22 cellular contexts compared by ENCODE assay signal in the genomic region with DNA sequence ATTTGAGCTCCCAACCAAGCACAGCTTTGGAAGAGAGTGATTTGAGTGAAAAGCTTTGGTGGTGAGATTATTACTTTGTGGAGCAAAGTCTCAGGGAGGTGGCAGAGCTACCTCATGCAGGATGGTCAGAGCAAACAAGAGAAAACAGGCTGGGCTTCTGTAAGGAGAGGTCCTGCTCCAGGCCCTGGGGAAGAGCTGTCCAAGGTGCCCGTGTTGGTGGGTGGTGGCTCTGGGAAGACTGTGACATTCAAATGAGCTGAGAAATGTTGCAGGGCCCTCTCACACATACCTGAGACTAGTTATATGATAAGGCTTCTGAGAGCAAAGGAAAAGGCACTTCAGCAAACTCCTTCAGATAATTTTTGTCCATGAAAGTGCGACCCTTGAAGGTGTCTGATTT.
DNase-seq lines count a peak whose midpoint lies in the region; FAIRE-seq and TF ChIP-seq lines count a peak whose summit lies in the region.
"Had no signal": no experiment of that assay in that cellular context is flagged by ENCODE, and none has a peak within 500 bp of the region (broad histone marks: within the 10 kb centered on the region; RNA-seq: fewer than 3 reads in every experiment).

No MANE protein-coding gene starts in this region.

- no peak overlapping the region for H2BK120ac ChIP-seq in mesenchymal stem cell (ENCODE audit: low read depth, low read length)

- no peak overlapping the region for H3K23ac ChIP-seq in mesenchymal stem cell (ENCODE audit: low read length in 2 of 2)

- TF ChIP-seq CTCF in bronchial epithelial cell (IDR thresholded peaks at IDR 0.05; ENCODE audit: insufficient read depth, low read length, severe bottlenecking) (no peak), MM.1S (IDR thresholded peaks at IDR 0.05; ENCODE audit: low read length) (no peak), osteoblast (IDR thresholded peaks at IDR 0.05; ENCODE audit: extremely low read depth, low read depth, low read length) (no peak)

- no peak overlapping the region for H2BK5ac ChIP-seq in mesenchymal stem cell (ENCODE audit: low read depth, low read length, poor library complexity, severe bottlenecking)

- H3K4me2 ChIP-seq in mesenchymal stem cell (ENCODE audit: low read length, poor library complexity, severe bottlenecking) (no peak overlapping the region), MM.1S (ENCODE audit: low read depth, low read length) (no peak overlapping the region), osteoblast (ENCODE audit: insufficient read depth, low read length) (no peak overlapping the region)

- no peak overlapping the region for H3K14ac ChIP-seq in mesenchymal stem cell (ENCODE audit: low read length in 2 of 2)

- H3K79me2 ChIP-seq in MM.1S (ENCODE audit: low read length) (no peaks in the 10 kb centered on the region), osteoblast (ENCODE audit: insufficient read depth, low read length) (no peaks in the 10 kb centered on the region)

- FAIRE-seq in bronchial epithelial cell (lab: Jason Lieb, UNC): no peak

- DNase-seq in EH (ENCODE audit: low read depth) (peak; percentile 25), NT2/D1 (ENCODE audit: low read depth, low spot score) (peak; percentile 3), bronchial epithelial cell (ENCODE audit: low read depth) (peak; percentile 3), mesenchymal stem cell (peak; percentile 6), NOMO-1 (lab: John Stamatoyannopoulos, UW; ENCODE audit: unreplicated experiment in 2 of 2) (no peak), MM.1S (no peak), osteoblast (ENCODE audit: insufficient read length, low spot score, missing footprints) (no peak)
- no peak for DNase-seq in stimulated activated naive CD4-positive, alpha-beta T cell treated with Interleukin-2 at 50 U/mL for 16 hours (lab: John Stamatoyannopoulos, UW)
- DNase-seq: activated B cell treated with CpG ODN at 0.5 μM for 24 hours; activated CD8-positive, alpha-beta T cell treated with anti-CD3 and anti-CD28 coated beads, Interleukin-2, amount 10 ng/mL, durations not matched to agents 7 days and 5 days; activated T-cell treated with anti-CD3 and anti-CD28 coated beads, Interleukin-2, amount 50 U/mL, for 48 hours; HFFc6; lower lobe of right lung; naive thymus-derived CD8-positive, alpha-beta T cell; NCI-H187; NCI-H446; posterior cingulate gyrus; SHP77; stimulated activated CD4-positive, alpha-beta T cell treated with anti-CD3 and anti-CD28 coated beads, Interleukin-4, amount 100 ng/mL, for 24 hours; T-helper 2 cell had no signal

- no peak overlapping the region for H4K8ac ChIP-seq in mesenchymal stem cell (ENCODE audit: low read length)

- H3K27me3 ChIP-seq in NT2/D1 (ENCODE audit: insufficient read depth, insufficient read length) (no peaks in the 10 kb centered on the region), bronchial epithelial cell (ENCODE audit: control insufficient read depth, insufficient read depth, low read length) (no peaks in the 10 kb centered on the region), mesenchymal stem cell (ENCODE audit: control insufficient read depth in 1 of 2, insufficient read depth in 1 of 2, low read length in 2 of 2) (peaks cover 0 to 12% of the 10 kb centered on the region in 2 experiments), MM.1S (replicated peaks; ENCODE audit: insufficient read depth, low read length) (no peaks in the 10 kb centered on the region), osteoblast (ENCODE audit: insufficient read depth, low read length) (peaks cover 3% of the 10 kb centered on the region)
- H3K27me3 ChIP-seq: gastroesophageal sphincter had no signal

- H3K9ac ChIP-seq in NT2/D1 (ENCODE audit: insufficient read length, low read depth) (no peak overlapping the region), mesenchymal stem cell (ENCODE audit: low read length) (no peak overlapping the region), MM.1S (ENCODE audit: low read length) (no peak overlapping the region)

- H3K4me3 ChIP-seq in NT2/D1 (ENCODE audit: insufficient read length, low read depth) (no peak overlapping the region), bronchial epithelial cell (ENCODE audit: low read depth, low read length) (no peak overlapping the region), mesenchymal stem cell (ENCODE audit: insufficient read depth in 1 of 2, low read depth in 1 of 2, low read length in 2 of 2) (no peak overlapping the region), MM.1S (ENCODE audit: low read length) (no peak overlapping the region), osteoblast (ENCODE audit: insufficient read depth, low read length) (no peak overlapping the region)
- H3K4me3 ChIP-seq: gastroesophageal sphincter, lower lobe of right lung, skin epidermis had no signal

- no peak overlapping the region for H4K91ac ChIP-seq in mesenchymal stem cell (ENCODE audit: low read length)

- no peaks in the 10 kb centered on the region for H3K9me2 ChIP-seq in MM.1S (replicated peaks; ENCODE audit: insufficient read depth, low read length)

- H2BK15ac ChIP-seq in mesenchymal stem cell (ENCODE audit: low read depth, poor library complexity, severe bottlenecking): no peak overlapping the region

- no peaks in the 10 kb centered on the region for H3K4me1 ChIP-seq in NT2/D1 (ENCODE audit: insufficient read depth, insufficient read length)
- no peaks in the 10 kb centered on the region for H3K4me1 ChIP-seq in mesenchymal stem cell (ENCODE audit: control insufficient read depth, insufficient read depth, low read depth, low read length)
- no peaks in the 10 kb centered on the region for H3K4me1 ChIP-seq in MM.1S (ENCODE audit: low read length)
- H3K4me1 ChIP-seq in osteoblast (ENCODE audit: insufficient read depth, low read length): no peaks in the 10 kb centered on the region
- H3K4me1 ChIP-seq: gastroesophageal sphincter, lower lobe of right lung had no signal

- H3K9me3 ChIP-seq in NT2/D1 (ENCODE audit: insufficient read depth, low read length) (no peaks in the 10 kb centered on the region), mesenchymal stem cell (ENCODE audit: control insufficient read depth, low read length) (no peaks in the 10 kb centered on the region), MM.1S (replicated peaks; ENCODE audit: insufficient read depth, low read length) (no peaks in the 10 kb centered on the region), osteoblast (ENCODE audit: low read depth, low read length) (no peaks in the 10 kb centered on the region)
- H3K9me3 ChIP-seq: gastroesophageal sphincter, lower lobe of right lung had no signal

- WGBS in mesenchymal stem cell: 22% methylated on average over 1 of the region's 2 CpGs

- no peak overlapping the region for H2AK5ac ChIP-seq in mesenchymal stem cell (ENCODE audit: low read length, severe bottlenecking)

- H3K36me3 ChIP-seq in NT2/D1 (ENCODE audit: insufficient read depth, insufficient read length, low read length): no peaks in the 10 kb centered on the region
- no peaks in the 10 kb centered on the region for H3K36me3 ChIP-seq in bronchial epithelial cell (ENCODE audit: control insufficient read depth, insufficient read depth, low read length)
- H3K36me3 ChIP-seq in mesenchymal stem cell (ENCODE audit: control insufficient read depth in 1 of 2, insufficient read depth in 2 of 2, low read depth in 1 of 2, low read length in 2 of 2): no peaks in the 10 kb centered on the region
- no peaks in the 10 kb centered on the region for H3K36me3 ChIP-seq in MM.1S (replicated peaks; ENCODE audit: insufficient read depth, low read length)
- H3K36me3 ChIP-seq in osteoblast (ENCODE audit: insufficient read depth, low read length): no peaks in the 10 kb centered on the region
- H3K36me3 ChIP-seq: gastroesophageal sphincter, lower lobe of right lung had no signal

- H3K79me1 ChIP-seq in mesenchymal stem cell (replicated peaks; ENCODE audit: low read length, poor library complexity, severe bottlenecking): no peaks in the 10 kb centered on the region

- H3K18ac ChIP-seq in mesenchymal stem cell (ENCODE audit: low read depth in 1 of 2, low read length in 2 of 2): no peak overlapping the region

- H3F3A ChIP-seq in MM.1S (ENCODE audit: insufficient read depth, low read length): no peaks in the 10 kb centered on the region

- H4K20me1 ChIP-seq in MM.1S (ENCODE audit: insufficient read depth, low read length) (no peaks in the 10 kb centered on the region), osteoblast (ENCODE audit: insufficient read depth, low read length) (no peaks in the 10 kb centered on the region)

- H2BK12ac ChIP-seq in mesenchymal stem cell (ENCODE audit: low read length in 2 of 2): no peak overlapping the region

- no peak overlapping the region for H3K4ac ChIP-seq in mesenchymal stem cell (ENCODE audit: low read depth in 1 of 2, low read length in 2 of 2)

- H3K27ac ChIP-seq in mesenchymal stem cell (ENCODE audit: low read length, poor library complexity, severe bottlenecking): no peak overlapping the region
- no peak overlapping the region for H3K27ac ChIP-seq in MM.1S (ENCODE audit: low read length)
- no peak overlapping the region for H3K27ac ChIP-seq in osteoblast (ENCODE audit: low read depth, low read length)
- H3K27ac ChIP-seq: gastroesophageal sphincter, lower lobe of right lung, skin epidermis had no signal

- H2AFZ ChIP-seq in mesenchymal stem cell (ENCODE audit: low read depth, low read length) (no peak overlapping the region), MM.1S (ENCODE audit: low read length) (no peak overlapping the region), osteoblast (ENCODE audit: low read length) (no peak overlapping the region)

Comparison
In these comparisons a context has a peak if more than half of its experiments do, and no peak if none do; other contexts are left out.
1. DNase-seq: peak in EH (single experiment), NT2/D1 (single experiment), bronchial epithelial cell (single experiment) and mesenchymal stem cell (single experiment); none in NOMO-1 (0 of 2), stimulated activated naive CD4-positive, alpha-beta T cell treated with Interleukin-2 at 50 U/mL for 16 hours (single experiment), MM.1S (single experiment) and osteoblast (single experiment).